1 cellular context compared by ENCODE assay signal in the genomic region with DNA sequence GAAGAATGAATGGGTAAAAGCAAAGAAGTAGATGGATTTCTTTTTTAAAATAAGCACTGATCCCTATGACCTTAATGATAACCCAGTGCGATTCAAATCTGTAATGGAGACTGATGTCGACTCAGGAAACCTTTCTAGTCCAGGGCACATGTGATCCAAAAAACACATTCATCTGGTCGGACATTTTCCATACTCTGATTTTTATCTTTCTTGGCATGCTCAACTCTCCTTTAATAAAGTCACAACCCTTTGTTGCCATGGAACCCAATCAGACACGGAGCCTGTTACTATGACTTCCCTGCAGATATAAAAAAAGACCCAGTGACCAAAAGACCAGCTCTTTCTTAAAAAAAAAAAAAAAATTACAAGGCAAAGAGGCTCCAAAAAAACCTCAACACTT.
TF ChIP-seq lines count a peak whose summit lies in the region.

No MANE protein-coding gene starts in this region.

TF ChIP-seq in GM12878, 131 proteins besides CTCF, POLR2A, EP300 and RAD21:
- no peak for TF ChIP-seq RB1 (IDR thresholded peaks at IDR 0.05; ENCODE audit: borderline replicate concordance)
- no peak for TF ChIP-seq SUPT20H (IDR thresholded peaks at IDR 0.05; ENCODE audit: borderline replicate concordance, control insufficient read depth, low read depth, low read length)
- TF ChIP-seq, protein P1, sequence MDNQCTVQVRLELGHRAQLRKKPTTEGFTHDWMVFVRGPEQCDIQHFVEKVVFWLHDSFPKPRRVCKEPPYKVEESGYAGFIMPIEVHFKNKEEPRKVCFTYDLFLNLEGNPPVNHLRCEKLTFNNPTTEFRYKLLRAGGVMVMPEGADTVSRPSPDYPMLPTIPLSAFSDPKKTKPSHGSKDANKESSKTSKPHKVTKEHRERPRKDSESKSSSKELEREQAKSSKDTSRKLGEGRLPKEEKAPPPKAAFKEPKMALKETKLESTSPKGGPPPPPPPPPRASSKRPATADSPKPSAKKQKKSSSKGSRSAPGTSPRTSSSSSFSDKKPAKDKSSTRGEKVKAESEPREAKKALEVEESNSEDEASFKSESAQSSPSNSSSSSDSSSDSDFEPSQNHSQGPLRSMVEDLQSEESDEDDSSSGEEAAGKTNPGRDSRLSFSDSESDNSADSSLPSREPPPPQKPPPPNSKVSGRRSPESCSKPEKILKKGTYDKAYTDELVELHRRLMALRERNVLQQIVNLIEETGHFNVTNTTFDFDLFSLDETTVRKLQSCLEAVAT (IDR thresholded peaks at IDR 0.05): peak; percentile 32; the same call in 1 of the 2 replicates
